1 cellular context compared by ENCODE assay signal in genomic region chr16:1412847-1413246, GRCh38.
TF ChIP-seq lines count a peak whose summit lies in the region.

No MANE protein-coding gene starts in this region.

TF ChIP-seq in K562, 482 proteins besides CTCF, POLR2A, EP300 and RAD21:
- TF ChIP-seq ZNF121 (CRISPR knock-in tag; conservative IDR thresholded peaks at IDR 0.05): peak; percentile 85
- no peak for TF ChIP-seq ARHGAP35 (IDR thresholded peaks at IDR 0.05; ENCODE audit: partially characterized antibody)
